In genomic region chr9:100377015-100377414, GRCh38 we compare ENCODE assay signal across 18 cellular contexts.
"Had no signal": no experiment of that assay in that cellular context is flagged by ENCODE, and none has a peak within 500 bp of the region (broad histone marks: within the 10 kb centered on the region; RNA-seq: fewer than 3 reads in every experiment).

No MANE protein-coding gene starts in this region.

- H3K79me2 ChIP-seq: parathyroid adenoma had no signal

- H3K4me3 ChIP-seq: cardiac muscle cell, heart left ventricle, thyroid gland, uterus had no signal

- H3K27ac Mint-ChIP-seq: activated B cell treated with CpG ODN at 0.5 μM for 24 hours; stimulated activated effector memory CD8-positive, alpha-beta T cell treated with anti-CD3 and anti-CD28 coated beads, Interleukin-12 subunit alpha, Interleukin-12 subunit beta, amount 100 ng/mL, for 72 hours had no signal

- H3K27me3 ChIP-seq: cardiac muscle cell, heart left ventricle, thyroid gland, uterus had no signal

- H3K27me3 Mint-ChIP-seq: activated B cell treated with CpG ODN at 0.5 μM for 24 hours, naive B cell had no signal

- H3K27ac ChIP-seq: cardiac muscle cell, heart left ventricle, parathyroid adenoma, thyroid gland, uterus had no signal

- H3K9me3 ChIP-seq: thyroid gland had no signal

- H2AFZ ChIP-seq: parathyroid adenoma had no signal

- H3K36me3 Mint-ChIP-seq: naive B cell; stimulated activated effector memory CD8-positive, alpha-beta T cell treated with anti-CD3 and anti-CD28 coated beads, Interleukin-12 subunit alpha, Interleukin-12 subunit beta, amount 100 ng/mL, for 72 hours had no signal

- DNase-seq: activated B cell treated with CpG ODN at 0.5 μM for 24 hours; activated naive CD4-positive, alpha-beta T cell treated with Interleukin-2 at 50 U/mL for 16 hours; activated T-cell treated with anti-CD3 and anti-CD28 coated beads for 4 hours; effector CD4-positive, alpha-beta T cell; heart left ventricle; islet precursor cell; mammary epithelial cell; naive B cell; SW 1271; thyroid gland; uterus had no signal

- H3K36me3 ChIP-seq: cardiac muscle cell, heart left ventricle, thyroid gland, uterus had no signal

- H3K9ac ChIP-seq: parathyroid adenoma had no signal

- H3K4me1 Mint-ChIP-seq: activated B cell treated with CpG ODN at 0.5 μM for 24 hours; naive B cell; stimulated activated effector memory CD8-positive, alpha-beta T cell treated with anti-CD3 and anti-CD28 coated beads, Interleukin-12 subunit alpha, Interleukin-12 subunit beta, amount 100 ng/mL, for 72 hours had no signal

- H3K9me3 Mint-ChIP-seq: activated B cell treated with CpG ODN at 0.5 μM for 24 hours; naive B cell; stimulated activated effector memory CD8-positive, alpha-beta T cell treated with anti-CD3 and anti-CD28 coated beads, Interleukin-12 subunit alpha, Interleukin-12 subunit beta, amount 100 ng/mL, for 72 hours had no signal

- H3K4me3 Mint-ChIP-seq: activated B cell treated with CpG ODN at 0.5 μM for 24 hours; naive B cell; stimulated activated effector memory CD8-positive, alpha-beta T cell treated with anti-CD3 and anti-CD28 coated beads, Interleukin-12 subunit alpha, Interleukin-12 subunit beta, amount 100 ng/mL, for 72 hours had no signal

- H3K4me1 ChIP-seq: heart left ventricle, parathyroid adenoma, thyroid gland, uterus had no signal

- FAIRE-seq: colon, frontal cortex, TTC549 had no signal

- ATAC-seq: heart left ventricle; left lobe of liver; stimulated activated effector memory CD8-positive, alpha-beta T cell treated with anti-CD3 and anti-CD28 coated beads, Interleukin-12 subunit alpha, Interleukin-12 subunit beta, amount 100 ng/mL, for 72 hours had no signal
